24 cellular contexts compared by ENCODE assay signal in genomic region chr9:84754896-84755295, GRCh38.
A peak's percentile ranks its signal among the peaks of the same experiment; 100 is the strongest.
DNase-seq lines count a peak whose midpoint lies in the region; ATAC-seq, FAIRE-seq and TF ChIP-seq lines count a peak whose summit lies in the region.
"Had no signal": no experiment of that assay in that cellular context is flagged by ENCODE, and none has a peak within 500 bp of the region (broad histone marks: within the 10 kb centered on the region; RNA-seq: fewer than 3 reads in every experiment).

No MANE protein-coding gene starts in this region.

- RAD21 ChIA-PET in GM12878 (lab: Charles Lee; ENCODE audit: unreplicated experiment): interaction anchor here (0.8 to 7.9 kb wide), 11 partner anchors 9 to 61 kb away, joined by 3 to 101 read pairs (median 8); no protein-coding TSS in a partner anchor

- H2AK9ac ChIP-seq in IMR-90 (replicated peaks; ENCODE audit: low read depth, low read length, poor library complexity): peak overlapping the region; percentile 3

- H3K4me3 Mint-ChIP-seq in neural progenitor cell (no peak overlapping the region), immature natural killer cell (no peak overlapping the region)
- H3K4me3 Mint-ChIP-seq: activated CD8-positive, alpha-beta T cell treated with anti-CD3 and anti-CD28 coated beads, Interleukin-2, amount 10 ng/mL, durations not matched to agents 7 days and 5 days; activated naive CD4-positive, alpha-beta T cell treated with anti-CD3 and anti-CD28 coated beads, Interleukin-2, amount 50 U/mL, for 24 hours; activated T-cell treated with anti-CD3 and anti-CD28 coated beads, Interleukin-2, amount 50 U/mL, for 4 hours; CD14-positive monocyte; endodermal cell; naive B cell; T-helper 2 cell treated with Interferon-gamma antibody and Interleukin-4, amounts not matched to agents 5 μg/mL and 100 μg/mL, for 36 hours had no signal

- H3K36me3 ChIP-seq in IMR-90 (ENCODE audit: control insufficient read depth, insufficient read depth, low read length): no peaks in the 10 kb centered on the region
- no peaks in the 10 kb centered on the region for H3K36me3 ChIP-seq in GM12878 (ENCODE audit: control insufficient read depth in 2 of 2, insufficient read depth in 2 of 2, low read length in 1 of 2)
- H3K36me3 ChIP-seq in neural progenitor cell: no peaks in the 10 kb centered on the region
- H3K36me3 ChIP-seq in heart left ventricle: no peaks in the 10 kb centered on the region
- H3K36me3 ChIP-seq: ascending aorta, MG63 had no signal

- no CpG with 5 or more reads among the region's 4 CpGs for WGBS in IMR-90 (ENCODE audit: extremely low coverage in 2 of 2, insufficient read length in 1 of 2), 2 experiments
- WGBS in GM12878 (ENCODE audit: insufficient coverage, insufficient replicate concordance, low lambda C conversion rate, missing lambda C conversion rate): 33% methylated on average over 4 of the region's 4 CpGs
- 83 to 94% (median 87%) methylated on average over 4 of the region's 4 CpGs for WGBS in heart left ventricle, 4 donors

- no peaks in the 10 kb centered on the region for H3K9me1 ChIP-seq in IMR-90 (ENCODE audit: insufficient read depth, low read length)

- H2BK5ac ChIP-seq in IMR-90 (ENCODE audit: low read depth, low read length, poor library complexity, severe bottlenecking): peak overlapping the region; percentile 54

- TF ChIP-seq RAD21 in IMR-90 (IDR thresholded peaks at IDR 0.05; ENCODE audit: low read length) (no peak), GM12878 (IDR thresholded peaks at IDR 0.05; ENCODE audit: insufficient read depth, low read depth, low read length) (no peak)

- no peak for FAIRE-seq in GM12878 (lab: Jason Lieb, UNC)

- H4K20me1 ChIP-seq in IMR-90 (ENCODE audit: insufficient read depth, low read length) (no peaks in the 10 kb centered on the region), GM12878 (ENCODE audit: control insufficient read depth, insufficient read depth) (no peaks in the 10 kb centered on the region), neural progenitor cell (ENCODE audit: low read depth) (no peaks in the 10 kb centered on the region)

- H2BK15ac ChIP-seq in IMR-90 (ENCODE audit: low read depth, low read length): no peak overlapping the region

- no peaks in the 10 kb centered on the region for H3K9me3 Mint-ChIP-seq in neural progenitor cell
- H3K9me3 Mint-ChIP-seq in immature natural killer cell: peaks cover 0 to 2% (median 0%) of the 10 kb centered on the region in 6 donors
- H3K9me3 Mint-ChIP-seq: activated naive CD4-positive, alpha-beta T cell treated with anti-CD3 and anti-CD28 coated beads, Interleukin-2, amount 50 U/mL, for 24 hours; activated T-cell treated with anti-CD3 and anti-CD28 coated beads, Interleukin-2, amount 50 U/mL, for 4 hours; endodermal cell; T-helper 2 cell treated with Interferon-gamma antibody and Interleukin-4, amounts not matched to agents 5 μg/mL and 100 μg/mL, for 36 hours had no signal

- H3K79me1 ChIP-seq in IMR-90 (ENCODE audit: low read depth in 1 of 2, low read length in 2 of 2): no peaks in the 10 kb centered on the region

- H3K79me2 ChIP-seq in GM12878 (ENCODE audit: control insufficient read depth, insufficient read depth, low read length): no peaks in the 10 kb centered on the region
- H3K79me2 ChIP-seq in neural progenitor cell (ENCODE audit: low read depth): no peaks in the 10 kb centered on the region

- TF ChIP-seq POLR2A in IMR-90 (IDR thresholded peaks at IDR 0.05; ENCODE audit: low read depth, low read length) (no peak), GM12878 (IDR thresholded peaks at IDR 0.05; ENCODE audit: low read depth, low read length) (no peak), heart left ventricle (IDR thresholded peaks at IDR 0.05) (no peak)

- no peak overlapping the region for H3K4ac ChIP-seq in IMR-90 (ENCODE audit: low read depth, low read length)

- CTCF ChIA-PET in IMR-90 (lab: Yijun Ruan, JAX) (no interaction called here), GM12878 (lab: Yijun Ruan, JAX) (interaction anchor here (1.1 to 14.7 kb wide), 6 partner anchors 9 to 358 kb away, joined by 3 to 177 read pairs (median 9); no protein-coding TSS in a partner anchor)

- no peak overlapping the region for H3K56ac ChIP-seq in IMR-90 (ENCODE audit: extremely low read depth, insufficient read depth, low read length)

- POLR2A ChIA-PET in IMR-90 (lab: Charles Lee; ENCODE audit: unreplicated experiment): no interaction called here
- POLR2A ChIA-PET in GM12878 (lab: Charles Lee): interaction anchor here (0.9 to 4.9 kb wide), 4 partner anchors 10 to 53 kb away, joined by 4 to 18 read pairs (median 7); no protein-coding TSS in a partner anchor

- no peak overlapping the region for H3K23ac ChIP-seq in IMR-90 (ENCODE audit: low read depth, low read length)

- H3K4me2 ChIP-seq in IMR-90 (ENCODE audit: low read depth, low read length) (no peak overlapping the region; the same call in 1 of the 2 replicates), GM12878 (ENCODE audit: control insufficient read depth, insufficient read depth) (peak overlapping the region; percentile 65; the same call in 1 of the 2 replicates), neural progenitor cell (no peak overlapping the region)

- no peaks in the 10 kb centered on the region for H3F3A ChIP-seq in neural progenitor cell (ENCODE audit: low read depth)

- no peak overlapping the region for H2BK120ac ChIP-seq in IMR-90 (ENCODE audit: low read depth, low read length)

- peak overlapping the region; percentile 53; the same call in 1 of the 2 replicates for H3K18ac ChIP-seq in IMR-90 (ENCODE audit: low read depth, low read length)

- no TSS peak for BruUV-seq in IMR-90 (replicated peaks; lab: Mats Ljungman, UMichigan)
- BruUV-seq in GM12878 (replicated peaks; lab: Mats Ljungman, UMichigan): no TSS peak

- no peak overlapping the region for H3K27ac Mint-ChIP-seq in neural progenitor cell
- no peak overlapping the region for H3K27ac Mint-ChIP-seq in immature natural killer cell
- H3K27ac Mint-ChIP-seq: activated CD8-positive, alpha-beta T cell treated with anti-CD3 and anti-CD28 coated beads, Interleukin-2, amount 10 ng/mL, durations not matched to agents 7 days and 5 days; activated naive CD4-positive, alpha-beta T cell treated with anti-CD3 and anti-CD28 coated beads, Interleukin-2, amount 50 U/mL, for 24 hours; CD14-positive monocyte; endodermal cell; naive B cell; T-helper 2 cell treated with Interferon-gamma antibody and Interleukin-4, amounts not matched to agents 5 μg/mL and 100 μg/mL, for 36 hours had no signal

- H3K27me3 ChIP-seq in IMR-90 (ENCODE audit: control insufficient read depth, insufficient read depth, low read length) (no peaks in the 10 kb centered on the region), GM12878 (replicated peaks in 1 of 2; ENCODE audit: control insufficient read depth in 2 of 2, insufficient read depth in 2 of 2, low read length in 1 of 2) (no peaks in the 10 kb centered on the region), neural progenitor cell (no peaks in the 10 kb centered on the region), heart left ventricle (no peaks in the 10 kb centered on the region)
- H3K27me3 ChIP-seq: ascending aorta, MG63 had no signal

- H3K4me1 ChIP-seq in IMR-90 (ENCODE audit: control insufficient read depth, insufficient read depth, low read length) (peaks cover 1% of the 10 kb centered on the region; the same call in 1 of the 2 replicates), GM12878 (ENCODE audit: control insufficient read depth, insufficient read depth, low read length) (peaks cover 30% of the 10 kb centered on the region), neural progenitor cell (no peaks in the 10 kb centered on the region), heart left ventricle (peaks cover 0 to 42% (median 0%) of the 10 kb centered on the region in 12 donors)

- H3K4me1 Mint-ChIP-seq in neural progenitor cell (no peaks in the 10 kb centered on the region), immature natural killer cell (no peaks in the 10 kb centered on the region)
- H3K4me1 Mint-ChIP-seq: activated naive CD4-positive, alpha-beta T cell treated with anti-CD3 and anti-CD28 coated beads, Interleukin-2, amount 50 U/mL, for 24 hours; CD14-positive monocyte; endodermal cell; naive B cell had no signal

- TF ChIP-seq EP300 in GM12878 (IDR thresholded peaks at IDR 0.05; ENCODE audit: borderline replicate concordance in 1 of 2, control insufficient read depth in 1 of 2, low read depth in 2 of 2, low read length in 2 of 2): no peak

- no peak overlapping the region for H4K8ac ChIP-seq in IMR-90 (ENCODE audit: low read depth in 2 of 2, low read length in 2 of 2)

- H2AFZ ChIP-seq in IMR-90 (replicated peaks; ENCODE audit: low read length, poor library complexity) (peak overlapping the region; percentile 23), GM12878 (ENCODE audit: control insufficient read depth, low read depth, low read length) (no peak overlapping the region), neural progenitor cell (replicated peaks) (peak overlapping the region; percentile 2)

- H3K14ac ChIP-seq in IMR-90 (replicated peaks; ENCODE audit: low read depth, low read length): no peak overlapping the region

- H4K91ac ChIP-seq in IMR-90 (ENCODE audit: insufficient read depth, low read depth, low read length): no peak overlapping the region

- no peak for TF ChIP-seq CTCF in IMR-90 (conservative IDR thresholded peaks at IDR 0.05; ENCODE audit: low read depth, low read length)
- TF ChIP-seq CTCF in GM12878 (IDR thresholded peaks at IDR 0.05 in 2 of 3, conservative IDR thresholded peaks at IDR 0.05 in 1 of 3; ENCODE audit: control insufficient read depth in 2 of 3, extremely low read depth in 1 of 3, insufficient read depth in 1 of 3, low read depth in 3 of 3, low read length in 3 of 3): no peak
- no peak for TF ChIP-seq CTCF in neural progenitor cell (IDR thresholded peaks at IDR 0.05)
- no peak for TF ChIP-seq CTCF in heart left ventricle (IDR thresholded peaks at IDR 0.05)

- no peaks in the 10 kb centered on the region for H3K36me3 Mint-ChIP-seq in neural progenitor cell
- H3K36me3 Mint-ChIP-seq in immature natural killer cell: no peaks in the 10 kb centered on the region
- H3K36me3 Mint-ChIP-seq: activated naive CD4-positive, alpha-beta T cell treated with anti-CD3 and anti-CD28 coated beads, Interleukin-2, amount 50 U/mL, for 24 hours; CD14-positive monocyte; naive B cell had no signal

- H3K27ac ChIP-seq in IMR-90 (ENCODE audit: insufficient read depth, low read length) (no peak overlapping the region), GM12878 (ENCODE audit: control insufficient read depth, insufficient read depth) (peak overlapping the region; percentile 50), neural progenitor cell (no peak overlapping the region), heart left ventricle (no peak overlapping the region)
- H3K27ac ChIP-seq: ascending aorta had no signal

- intact Hi-C loops in IMR-90 (cut with micrococcal nuclease) (no loop called here), GM12878 (cut with micrococcal nuclease; ENCODE audit: unreplicated experiment) (loop anchor here (10.0 kb wide), 1 partner anchor 460 kb away; no protein-coding TSS in a partner anchor), heart left ventricle (cut with DNase I) (no loop called here)

- H3K4me3 ChIP-seq in IMR-90 (ENCODE audit: insufficient read depth, low read depth, low read length): no peak overlapping the region
- no peak overlapping the region for H3K4me3 ChIP-seq in GM12878
- no peak overlapping the region for H3K4me3 ChIP-seq in neural progenitor cell
- no peak overlapping the region for H3K4me3 ChIP-seq in heart left ventricle
- H3K4me3 ChIP-seq: ascending aorta, MG63 had no signal

- no peak overlapping the region for H4K5ac ChIP-seq in IMR-90 (ENCODE audit: low read depth, low read length)

- H3K9ac ChIP-seq in IMR-90 (ENCODE audit: low read depth, low read length) (no peak overlapping the region), GM12878 (ENCODE audit: control insufficient read depth, insufficient read depth, low read length) (no peak overlapping the region), neural progenitor cell (no peak overlapping the region)

- dilution Hi-C loops in IMR-90 (cut with HindIII; ENCODE audit: low sequenced_read_pairs, unreplicated experiment): no loop called here

- DNase-seq in EH (ENCODE audit: low read depth) (peak; percentile 55), IMR-90 (no peak), GM12878 (ENCODE audit: low read depth, low spot score) (no peak), neural progenitor cell (ENCODE audit: low spot score) (no peak), DMS114 treated with DMSO at 0.1 percent for 48 hours (lab: John Stamatoyannopoulos, UW; ENCODE audit: unreplicated experiment) (no peak), immature natural killer cell (no peak), HCEC 1CT (no peak), heart left ventricle (no peak)
- DNase-seq: activated CD8-positive, alpha-beta T cell treated with anti-CD3 and anti-CD28 coated beads, Interleukin-2, amount 10 ng/mL, durations not matched to agents 7 days and 5 days; activated T-cell treated with anti-CD3 and anti-CD28 coated beads, Interleukin-2, amount 50 U/mL, for 4 hours; endodermal cell; H7; left cardiac atrium; mesendoderm; MG63; naive B cell; NCI-H1436 treated with DMSO at 0.1 percent for 48 hours; NCI-H526; retina; stimulated activated CD4-positive, alpha-beta T cell treated with anti-CD3 and anti-CD28 coated beads, Interleukin-12 subunit alpha, Interleukin-12 subunit beta, amount 100 ng/mL, for 4 hours had no signal

- in situ Hi-C loops in IMR-90 (cut with MboI; ENCODE audit: low sequenced_read_pairs): no loop called here
- in situ Hi-C loops in GM12878 (cut with MboI): loop anchor here (10.0 to 25.0 kb wide), 2 partner anchors 50 to 768 kb away; partner anchors contain the start of genes HNRNPK and RMI1

- no peak overlapping the region for H2AK5ac ChIP-seq in IMR-90 (ENCODE audit: low read depth, low read length)

- H3K9me3 ChIP-seq in IMR-90 (ENCODE audit: control insufficient read depth, insufficient read depth, low read length): no peaks in the 10 kb centered on the region
- no peaks in the 10 kb centered on the region for H3K9me3 ChIP-seq in GM12878 (replicated peaks; ENCODE audit: control insufficient read depth, insufficient read depth, low read length)
- H3K9me3 ChIP-seq in neural progenitor cell (ENCODE audit: low read depth): no peaks in the 10 kb centered on the region
- no peaks in the 10 kb centered on the region for H3K9me3 ChIP-seq in heart left ventricle
- H3K9me3 ChIP-seq: ascending aorta, MG63 had no signal

- SMC1A ChIA-PET in GM12878 (lab: Charles Lee; ENCODE audit: uncharacterized antibody, unreplicated experiment): interaction anchor here (1.1 to 15.0 kb wide), 14 partner anchors 10 to 89 kb away, joined by 3 to 204 read pairs (median 6); no protein-coding TSS in a partner anchor

- no peaks in the 10 kb centered on the region for H3K27me3 Mint-ChIP-seq in neural progenitor cell (ENCODE audit: insufficient read depth, low read depth)
- peaks cover 1 to 10% (median 2%) of the 10 kb centered on the region in 3 donors for H3K27me3 Mint-ChIP-seq in immature natural killer cell (ENCODE audit: low read depth in 3 of 3)

- no peak overlapping the region for H2BK20ac ChIP-seq in IMR-90 (ENCODE audit: low read depth, low read length)

- ATAC-seq in IMR-90 (ENCODE audit: low read depth): no peak
- peak; percentile 16 for ATAC-seq in GM12878
- no peak for ATAC-seq in heart left ventricle
- ATAC-seq: activated CD8-positive, alpha-beta T cell treated with anti-CD3 and anti-CD28 coated beads, Interleukin-2, amount 10 ng/mL, durations not matched to agents 7 days and 5 days; activated T-cell treated with anti-CD3 and anti-CD28 coated beads, Interleukin-2, amount 50 U/mL, for 4 hours had no signal
